ENCODE assay signal across 9 cellular contexts in genomic region chr1:1371741-1372711, GRCh38. TPM values are rescaled to one million over a fixed set of nuclear protein-coding genes. Genes with fewer than 3 reads are reported as not detected.
DNase-seq lines count a peak whose midpoint lies in the region; ATAC-seq and TF ChIP-seq lines count a peak whose summit lies in the region.
"Had no signal": no experiment of that assay in that cellular context is flagged by ENCODE, and none has a peak within 500 bp of the region (broad histone marks: within the 10 kb centered on the region; RNA-seq: fewer than 3 reads in every experiment).

No MANE protein-coding gene starts in this region.

- H3K27ac Mint-ChIP-seq in activated naive CD4-positive, alpha-beta T cell treated with anti-CD3 and anti-CD28 coated beads for 36 hours, result no peak overlapping the region

- no peaks in the 10 kb centered on the region for H3K27me3 ChIP-seq in left ventricle myocardium inferior (ENCODE audit: low read depth)

- peaks cover 11% of the 10 kb centered on the region for H3K36me3 ChIP-seq in left ventricle myocardium inferior

- no peaks in the 10 kb centered on the region for H3K9me3 ChIP-seq in left ventricle myocardium inferior (replicated peaks)

- peaks cover 1% of the 10 kb centered on the region for H3K36me3 Mint-ChIP-seq in activated naive CD4-positive, alpha-beta T cell treated with anti-CD3 and anti-CD28 coated beads for 36 hours (ENCODE audit: low read depth)

- H3K4me3 Mint-ChIP-seq in activated naive CD4-positive, alpha-beta T cell treated with anti-CD3 and anti-CD28 coated beads for 36 hours, result no peak overlapping the region

- peak; percentile 98 for TF ChIP-seq CTCF in left ventricle myocardium inferior (IDR thresholded peaks at IDR 0.05; ENCODE audit: borderline replicate concordance)

- ATAC-seq in GM19455 (IDR thresholded peaks at IDR 0.05; ENCODE audit: unreplicated experiment) (no peak), GM19452 (IDR thresholded peaks at IDR 0.05; ENCODE audit: unreplicated experiment) (no peak)

- H3K4me3 ChIP-seq in left ventricle myocardium inferior, result no peak overlapping the region
- H3K4me3 ChIP-seq: SK-N-MC had no signal

- peak overlapping the region; percentile 9 for H3K27ac ChIP-seq in left ventricle myocardium inferior (replicated peaks)
- H3K27ac ChIP-seq: SK-N-MC had no signal

- CTCF ChIA-PET in activated naive CD4-positive, alpha-beta T cell treated with anti-CD3 and anti-CD28 coated beads for 36 hours (lab: Charles Lee), result interaction anchor here (0.7 to 2.6 kb wide), 13 partner anchors 18 to 249 kb away, joined by 3 to 11 read pairs (median 3); no protein-coding TSS in a partner anchor

- intact Hi-C loops in activated naive CD4-positive, alpha-beta T cell treated with anti-CD3 and anti-CD28 coated beads for 36 hours (cut with micrococcal nuclease), result loop anchor here (1.0 kb wide), 3 partner anchors 67 to 339 kb away; no protein-coding TSS in a partner anchor
- intact Hi-C loops in left ventricle myocardium inferior (cut with micrococcal nuclease), result no loop called here

- H3K27me3 Mint-ChIP-seq in activated naive CD4-positive, alpha-beta T cell treated with anti-CD3 and anti-CD28 coated beads for 36 hours (ENCODE audit: low read depth), result no peaks in the 10 kb centered on the region

- H3K4me1 Mint-ChIP-seq in activated naive CD4-positive, alpha-beta T cell treated with anti-CD3 and anti-CD28 coated beads for 36 hours (ENCODE audit: low read depth), result peaks cover 25% of the 10 kb centered on the region

- DNase-seq in D341Med (ENCODE audit: low spot score) (peak; percentile 85), HT1080 (ENCODE audit: low read depth) (peak; percentile 57), SK-N-DZ (ENCODE audit: low spot score) (peak; percentile 50), left ventricle myocardium inferior (peak; percentile 72)
- peak; percentile 85 for DNase-seq in activated naive CD4-positive, alpha-beta T cell treated with anti-CD3 and anti-CD28 coated beads for 36 hours
- peak; percentile 77 for DNase-seq in stimulated activated CD4-positive, alpha-beta T cell treated with anti-CD3 and anti-CD28 coated beads, Interleukin-12 subunit alpha, Interleukin-12 subunit beta, amount 100 ng/mL, for 4 hours

- peaks cover 47% of the 10 kb centered on the region for H3K4me1 ChIP-seq in left ventricle myocardium inferior

- no peaks in the 10 kb centered on the region for H3K9me3 Mint-ChIP-seq in activated naive CD4-positive, alpha-beta T cell treated with anti-CD3 and anti-CD28 coated beads for 36 hours

RNA-seq across cellular contexts. Expression of gene AURKAIP1, which starts 3.0 kb away (rescaled TPM):
- 318 and 349 TPM in 2 replicates for total RNA-seq in HT1080 (2014; rRNA removed; shearing (Covaris generic))
- polyA plus RNA-seq in HT1080 (2015; cell fraction: cytosol; rRNA removed), result 160 and 235 TPM in 2 replicates
- 97.0 and 102 TPM in 2 replicates for polyA plus RNA-seq in HT1080 (2015; cell fraction: nucleus; rRNA removed)
- 141 and 178 TPM in 2 replicates for polyA plus RNA-seq in SK-N-DZ (2014; cell fraction: cytosol; rRNA removed)
- 162 and 257 TPM in 2 replicates for polyA plus RNA-seq in SK-N-DZ (2014; cell fraction: nucleus; rRNA removed)
- total RNA-seq in activated naive CD4-positive, alpha-beta T cell treated with anti-CD3 and anti-CD28 coated beads for 36 hours, result 100 to 1,000 TPM; 108 TPM
- 219 TPM for total RNA-seq in left ventricle myocardium inferior

RNA-seq across cellular contexts. Expression of gene MXRA8, which starts 13.7 kb away (rescaled TPM):
- total RNA-seq in HT1080 (2014; rRNA removed; shearing (Covaris generic)), result 0.11 and 0.50 TPM in 2 replicates
- polyA plus RNA-seq in HT1080 (2015; cell fraction: cytosol; rRNA removed), result 2.2 and 2.3 TPM in 2 replicates
- polyA plus RNA-seq in HT1080 (2015; cell fraction: nucleus; rRNA removed), result 4.0 and 6.4 TPM in 2 replicates
- polyA plus RNA-seq in SK-N-DZ (2014; cell fraction: cytosol; rRNA removed), result 134 and 140 TPM in 2 replicates
- 385 and 502 TPM in 2 replicates for polyA plus RNA-seq in SK-N-DZ (2014; cell fraction: nucleus; rRNA removed)
- under 1 TPM; 0.54 to 0.57 TPM for total RNA-seq in activated naive CD4-positive, alpha-beta T cell treated with anti-CD3 and anti-CD28 coated beads for 36 hours
- 20.2 TPM for total RNA-seq in left ventricle myocardium inferior

RNA-seq across cellular contexts. Expression of gene DVL1, which starts 22.8 kb away (rescaled TPM):
- 113 and 118 TPM in 2 replicates for total RNA-seq in HT1080 (2014; rRNA removed; shearing (Covaris generic))
- 56.5 and 69.3 TPM in 2 replicates for polyA plus RNA-seq in HT1080 (2015; cell fraction: cytosol; rRNA removed)
- 187 and 199 TPM in 2 replicates for polyA plus RNA-seq in HT1080 (2015; cell fraction: nucleus; rRNA removed)
- polyA plus RNA-seq in SK-N-DZ (2014; cell fraction: cytosol; rRNA removed), result 38.4 and 48.5 TPM in 2 replicates
- 268 and 305 TPM in 2 replicates for polyA plus RNA-seq in SK-N-DZ (2014; cell fraction: nucleus; rRNA removed)
- 10 to 100 TPM; 33.4 to 35.0 TPM for total RNA-seq in activated naive CD4-positive, alpha-beta T cell treated with anti-CD3 and anti-CD28 coated beads for 36 hours
- total RNA-seq in left ventricle myocardium inferior, result 93.0 TPM

RNA-seq across cellular contexts. Expression of gene CCNL2, which starts 27.1 kb away (rescaled TPM):
- 74.6 and 96.1 TPM in 2 replicates for total RNA-seq in HT1080 (2014; rRNA removed; shearing (Covaris generic))
- polyA plus RNA-seq in HT1080 (2015; cell fraction: cytosol; rRNA removed), result 37.4 and 39.7 TPM in 2 replicates
- polyA plus RNA-seq in HT1080 (2015; cell fraction: nucleus; rRNA removed), result 1,286 and 1,423 TPM in 2 replicates
- polyA plus RNA-seq in SK-N-DZ (2014; cell fraction: cytosol; rRNA removed), result 114 and 186 TPM in 2 replicates
- 1,610 and 2,471 TPM in 2 replicates for polyA plus RNA-seq in SK-N-DZ (2014; cell fraction: nucleus; rRNA removed)
- total RNA-seq in activated naive CD4-positive, alpha-beta T cell treated with anti-CD3 and anti-CD28 coated beads for 36 hours, result 100 to 1,000 TPM in 1 of 2 experiments, 10 to 100 TPM in 1; 97.7 to 108 TPM
- total RNA-seq in left ventricle myocardium inferior, result 46.1 TPM

RNA-seq across cellular contexts. Expression of gene MRPL20, which starts 35.1 kb away (rescaled TPM):
- 319 and 342 TPM in 2 replicates for total RNA-seq in HT1080 (2014; rRNA removed; shearing (Covaris generic))
- 266 and 284 TPM in 2 replicates for polyA plus RNA-seq in HT1080 (2015; cell fraction: cytosol; rRNA removed)
- polyA plus RNA-seq in HT1080 (2015; cell fraction: nucleus; rRNA removed), result 136 and 138 TPM in 2 replicates
- polyA plus RNA-seq in SK-N-DZ (2014; cell fraction: cytosol; rRNA removed), result 122 and 124 TPM in 2 replicates
- polyA plus RNA-seq in SK-N-DZ (2014; cell fraction: nucleus; rRNA removed), result 65.7 and 70.6 TPM in 2 replicates
- total RNA-seq in activated naive CD4-positive, alpha-beta T cell treated with anti-CD3 and anti-CD28 coated beads for 36 hours, result 100 to 1,000 TPM; 103 to 107 TPM
- 135 TPM for total RNA-seq in left ventricle myocardium inferior

Comparison
In these comparisons a context has a peak if more than half of its experiments do, and no peak if none do; other contexts are left out.
1. RNA of gene MXRA8, which starts 13.7 kb away (total RNA-seq): 20.2 TPM in left ventricle myocardium inferior (single experiment); 0.54 to 0.57 TPM in activated naive CD4-positive, alpha-beta T cell treated with anti-CD3 and anti-CD28 coated beads for 36 hours and 0.11 to 0.50 TPM in HT1080; every median in the first group is over 10 times any median in the second.
2. Peak in every context shown above with its lines, with median percentiles within 50 percentile points of each other: DNase-seq.